In genomic region chr12:77685112-77685511, GRCh38 we compare ENCODE assay signal across 8 cellular contexts.
A peak's percentile ranks its signal among the peaks of the same experiment; 100 is the strongest.
DNase-seq lines count a peak whose midpoint lies in the region; ATAC-seq, FAIRE-seq and TF ChIP-seq lines count a peak whose summit lies in the region.

No MANE protein-coding gene starts in this region.

- ATAC-seq in GM21526 (IDR thresholded peaks at IDR 0.05; ENCODE audit: low FRiP score, unreplicated experiment): peak; percentile 88
- peak; percentile 83 for ATAC-seq in left lung

- H3K27ac ChIP-seq in colonic mucosa (no peak overlapping the region), left lung (no peak overlapping the region), vagina (no peak overlapping the region)

- TF ChIP-seq CTCF in colonic mucosa (IDR thresholded peaks at IDR 0.05) (peak; percentile 42), left lung (IDR thresholded peaks at IDR 0.05) (peak; percentile 13 to 35), vagina (IDR thresholded peaks at IDR 0.05) (peak in 2 of 3 experiments; percentile 25 to 34)

- peak; percentile 78 for FAIRE-seq in G401.6 (lab: Jason Lieb, UNC)

- no peaks in the 10 kb centered on the region for H3K4me1 ChIP-seq in NT2/D1 (ENCODE audit: insufficient read depth, insufficient read length)
- H3K4me1 ChIP-seq in colonic mucosa: no peaks in the 10 kb centered on the region
- no peaks in the 10 kb centered on the region for H3K4me1 ChIP-seq in left lung
- no peaks in the 10 kb centered on the region for H3K4me1 ChIP-seq in vagina

- H3K9ac ChIP-seq in NT2/D1 (ENCODE audit: insufficient read length, low read depth) (no peak overlapping the region), colonic mucosa (ENCODE audit: low read depth in 2 of 2, low read length in 2 of 2) (no peak overlapping the region)

- DNase-seq in KG1 (lab: John Stamatoyannopoulos, UW) (peak; percentile 64), NT2/D1 (ENCODE audit: low read depth, low spot score) (peak; percentile 69), colonic mucosa (peak; percentile 50), left lung (peak in 1 of 2 donors; percentile 46), vagina (ENCODE audit: extremely low spot score in 2 of 2) (no peak), GOT3 (lab: John Stamatoyannopoulos, UW) (no peak)

- H3K4me3 ChIP-seq in NT2/D1 (ENCODE audit: insufficient read length, low read depth) (no peak overlapping the region), colonic mucosa (no peak overlapping the region), left lung (no peak overlapping the region), vagina (no peak overlapping the region)

- no peaks in the 10 kb centered on the region for H3K9me3 ChIP-seq in NT2/D1 (ENCODE audit: insufficient read depth, low read length)
- no peaks in the 10 kb centered on the region for H3K9me3 ChIP-seq in colonic mucosa
- no peaks in the 10 kb centered on the region for H3K9me3 ChIP-seq in left lung
- H3K9me3 ChIP-seq in vagina: no peaks in the 10 kb centered on the region

- intact Hi-C loops in colonic mucosa (cut with DNase I): loop anchor here (2.0 kb wide), 2 partner anchors 532 to 636 kb away; no protein-coding TSS in a partner anchor
- intact Hi-C loops in left lung (cut with DNase I): loop anchor here in 1 of 2 donors (10.0 kb wide), 1 partner anchor 620 kb away; the partner anchor contains the start of gene E2F7
- intact Hi-C loops in vagina (cut with DNase I): no loop called here

- H3K27me3 ChIP-seq in NT2/D1 (ENCODE audit: insufficient read depth, insufficient read length): no peaks in the 10 kb centered on the region
- no peaks in the 10 kb centered on the region for H3K27me3 ChIP-seq in colonic mucosa
- H3K27me3 ChIP-seq in left lung: no peaks in the 10 kb centered on the region
- no peaks in the 10 kb centered on the region for H3K27me3 ChIP-seq in vagina

- no peak for TF ChIP-seq POLR2A in vagina (IDR thresholded peaks at IDR 0.05)

- H3K36me3 ChIP-seq in NT2/D1 (ENCODE audit: insufficient read depth, insufficient read length, low read length) (no peaks in the 10 kb centered on the region), colonic mucosa (no peaks in the 10 kb centered on the region), left lung (no peaks in the 10 kb centered on the region), vagina (no peaks in the 10 kb centered on the region)

Comparison
In these comparisons a context has a peak if more than half of its experiments do, and no peak if none do; other contexts are left out.
1. DNase-seq: peak in KG1 (single experiment), NT2/D1 (single experiment) and colonic mucosa (single experiment); none in vagina (0 of 2) and GOT3 (single experiment).
2. Peak in every context shown above with its lines, with median percentiles within 50 percentile points of each other: CTCF ChIP-seq.